In genomic region chr14:94462219-94462551, GRCh38 we compare ENCODE assay signal across 31 cellular contexts. TPM values are rescaled to one million over a fixed set of nuclear protein-coding genes. Genes with fewer than 3 reads are reported as not detected.
"Had no signal": no experiment of that assay in that cellular context is flagged by ENCODE, and none has a peak within 500 bp of the region (broad histone marks: within the 10 kb centered on the region; RNA-seq: fewer than 3 reads in every experiment).

No MANE protein-coding gene starts in this region.

- H3K27ac ChIP-seq: ascending aorta, SJCRH30, WERI-Rb-1 had no signal

- DNase-seq: activated CD4-positive, alpha-beta T cell treated with anti-CD3 and anti-CD28 coated beads, Interleukin-2, amount 10 ng/mL, durations not matched to agents 24 days and 14 days; activated CD4-positive, alpha-beta T cell treated with anti-CD3 and anti-CD28 coated beads, Interleukin-2, amount 50 U/mL, for 48 hours; activated CD8-positive, alpha-beta memory T cell treated with anti-CD3 and anti-CD28 coated beads, Interleukin-2, amount 10 ng/mL, durations not matched to agents 7 days and 5 days; activated effector memory CD4-positive, alpha-beta T cell treated with Interleukin-2 at 50 U/mL for 16 hours; activated naive CD4-positive, alpha-beta T cell treated with Interleukin-2 at 50 U/mL for 16 hours; activated naive CD8-positive, alpha-beta T cell treated with anti-CD3 and anti-CD28 coated beads, Interleukin-2, amount 50 U/mL, for 24 hours; activated T-cell treated with anti-CD3 and anti-CD28 coated beads, Interleukin-2, amount 50 U/mL, for 24 hours; amniotic stem cell; NCI-H1092; NCI-H1417; NCI-H1930; NCI-H2107; NCI-H2171 treated with DMSO at 0.1 percent for 48 hours; NCI-H226; NCI-H526 treated with DMSO at 0.1 percent for 48 hours; NCI-H82; Right ventricle myocardium superior; SJCRH30; SK-N-SH; T-helper 1 cell; WERI-Rb-1 had no signal

- H3K9me3 ChIP-seq: ascending aorta, SJCRH30, SK-N-SH had no signal

- H3K4me2 ChIP-seq: SK-N-SH had no signal

- H3K9ac ChIP-seq: SK-N-SH had no signal

- H3K4me1 ChIP-seq: ascending aorta, SJCRH30 had no signal

- H3K27me3 ChIP-seq: ascending aorta, SJCRH30 had no signal

- H3K36me3 ChIP-seq: ascending aorta, SJCRH30, WERI-Rb-1 had no signal

- H3K4me3 ChIP-seq: ascending aorta, K562, SJCRH30 had no signal

RNA-seq across cellular contexts. Expression of gene SERPINA11, which starts 9.6 kb away (rescaled TPM):
- total RNA-seq: activated CD4-positive, alpha-beta T cell treated with anti-CD3 and anti-CD28 coated beads, Interleukin-2, amount 10 ng/mL, durations not matched to agents 24 days and 14 days; activated CD8-positive, alpha-beta memory T cell treated with anti-CD3 and anti-CD28 coated beads, Interleukin-2, amount 10 ng/mL, durations not matched to agents 7 days and 5 days; activated naive CD4-positive, alpha-beta T cell treated with anti-CD3 and anti-CD28 coated beads, Interleukin-2, amount 50 U/mL, for 72 hours; activated T-helper 1 cell treated with anti-CD3 and anti-CD28 coated beads, Interleukin-12 subunit alpha, Interleukin-12 subunit beta, Interleukin-2, Interleukin-4 antibody, amounts not matched to agents 30 ng/mL and 10 ng/mL and 1 ng/mL, durations not matched to agents 14 hours and 24 hours and 36 hours; ascending aorta; K562; LHCN-M2; MCF 10A; NCI-H460; OCI-LY7; Right ventricle myocardium superior; RPMI7951; SJCRH30; T-helper 2 cell treated with Interferon-gamma antibody and Interleukin-4, amounts not matched to agents 100 ng/mL and 5 ng/mL, for 36 hours had no signal
- polyA plus RNA-seq: K562, SK-N-SH had no signal

RNA-seq across cellular contexts. Expression of gene SERPINA9, which starts 13.8 kb away (rescaled TPM):
- total RNA-seq: activated CD4-positive, alpha-beta T cell treated with anti-CD3 and anti-CD28 coated beads, Interleukin-2, amount 10 ng/mL, durations not matched to agents 24 days and 14 days; activated CD8-positive, alpha-beta memory T cell treated with anti-CD3 and anti-CD28 coated beads, Interleukin-2, amount 10 ng/mL, durations not matched to agents 7 days and 5 days; activated naive CD4-positive, alpha-beta T cell treated with anti-CD3 and anti-CD28 coated beads, Interleukin-2, amount 50 U/mL, for 72 hours; activated T-helper 1 cell treated with anti-CD3 and anti-CD28 coated beads, Interleukin-12 subunit alpha, Interleukin-12 subunit beta, Interleukin-2, Interleukin-4 antibody, amounts not matched to agents 30 ng/mL and 10 ng/mL and 1 ng/mL, durations not matched to agents 14 hours and 24 hours and 36 hours; ascending aorta; K562; LHCN-M2; MCF 10A; NCI-H460; OCI-LY7; Right ventricle myocardium superior; RPMI7951; SJCRH30; T-helper 2 cell treated with Interferon-gamma antibody and Interleukin-4, amounts not matched to agents 100 ng/mL and 5 ng/mL, for 36 hours had no signal
- polyA plus RNA-seq: K562, SK-N-SH had no signal

RNA-seq across cellular contexts. Expression of gene SERPINA12, which starts 47.1 kb away (rescaled TPM):
- total RNA-seq: activated CD4-positive, alpha-beta T cell treated with anti-CD3 and anti-CD28 coated beads, Interleukin-2, amount 10 ng/mL, durations not matched to agents 24 days and 14 days; activated CD8-positive, alpha-beta memory T cell treated with anti-CD3 and anti-CD28 coated beads, Interleukin-2, amount 10 ng/mL, durations not matched to agents 7 days and 5 days; activated naive CD4-positive, alpha-beta T cell treated with anti-CD3 and anti-CD28 coated beads, Interleukin-2, amount 50 U/mL, for 72 hours; activated T-helper 1 cell treated with anti-CD3 and anti-CD28 coated beads, Interleukin-12 subunit alpha, Interleukin-12 subunit beta, Interleukin-2, Interleukin-4 antibody, amounts not matched to agents 30 ng/mL and 10 ng/mL and 1 ng/mL, durations not matched to agents 14 hours and 24 hours and 36 hours; ascending aorta; K562; LHCN-M2; MCF 10A; NCI-H460; OCI-LY7; Right ventricle myocardium superior; RPMI7951; SJCRH30; T-helper 2 cell treated with Interferon-gamma antibody and Interleukin-4, amounts not matched to agents 100 ng/mL and 5 ng/mL, for 36 hours had no signal
- polyA plus RNA-seq: K562, SK-N-SH had no signal
